ENCODE assay signal across 27 cellular contexts in the genomic region with DNA sequence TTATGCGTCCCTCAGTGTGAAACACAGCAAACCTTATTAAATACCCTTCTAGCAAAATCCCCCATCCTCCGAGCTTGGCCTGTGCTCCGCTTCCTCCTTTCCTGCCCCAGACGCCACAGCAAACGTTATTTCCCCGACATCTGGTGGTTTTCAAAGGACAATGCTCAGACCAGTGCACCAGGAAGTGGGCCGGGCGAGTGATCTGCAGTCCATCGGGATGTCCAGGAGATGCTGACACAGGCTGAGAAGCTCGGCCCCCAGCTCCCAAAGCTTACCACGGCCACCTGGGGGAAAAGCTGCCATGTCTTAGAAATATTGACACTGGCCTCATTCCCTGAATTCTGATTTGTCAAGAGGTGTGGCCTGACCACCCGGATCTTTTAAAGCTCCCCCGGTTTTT.
"Had no signal": no experiment of that assay in that cellular context is flagged by ENCODE, and none has a peak within 500 bp of the region (broad histone marks: within the 10 kb centered on the region; RNA-seq: fewer than 3 reads in every experiment).

No MANE protein-coding gene starts in this region.

- H3K27ac ChIP-seq: neural progenitor cell, neutrophil, pancreas, psoas muscle, right lobe of liver, sigmoid colon, suprapubic skin, testis, tibial artery, transverse colon, upper lobe of right lung, uterus had no signal

- H3K27me3 ChIP-seq: neural progenitor cell, neutrophil, pancreas, right lobe of liver, sigmoid colon, suprapubic skin, testis, tibial artery, transverse colon, upper lobe of right lung, uterus had no signal

- H2AFZ ChIP-seq: neural progenitor cell had no signal

- H3K4me3 ChIP-seq: neural progenitor cell, pancreas, psoas muscle, right lobe of liver, sigmoid colon, suprapubic skin, testis, tibial artery, transverse colon, upper lobe of right lung, uterus had no signal

- H3K36me3 ChIP-seq: neural progenitor cell, neutrophil, pancreas, right lobe of liver, sigmoid colon, suprapubic skin, tibial artery, transverse colon, upper lobe of right lung, uterus had no signal

- H3K9ac ChIP-seq: neural progenitor cell had no signal

- H3K4me2 ChIP-seq: neural progenitor cell had no signal

- H3K9me3 ChIP-seq: neutrophil, pancreas, psoas muscle, right lobe of liver, sigmoid colon, suprapubic skin, testis, tibial artery, transverse colon, upper lobe of right lung, uterus had no signal

- DNase-seq: naive thymus-derived CD4-positive, alpha-beta T cell; natural killer cell; nucleus accumbens; pancreas; psoas muscle; retina; right cardiac atrium; right lobe of liver; sigmoid colon; small intestine; stimulated activated CD4-positive, alpha-beta T cell treated with anti-CD3 and anti-CD28 coated beads, Interleukin-12 subunit alpha, Interleukin-12 subunit beta, amount 100 ng/mL, for 4 hours; stimulated activated CD4-positive, alpha-beta T cell treated with anti-CD3 and anti-CD28 coated beads, Interleukin-1b, Interleukin-23, amount 100 ng/mL, for 48 hours; stimulated activated CD4-positive, alpha-beta T cell treated with anti-CD3 and anti-CD28 coated beads, Interleukin-4, amount 100 ng/mL, for 1 hour; stimulated activated CD4-positive, alpha-beta T cell treated with anti-CD3 and anti-CD28 coated beads, Interleukin-4, amount 100 ng/mL, for 4 hours; stimulated activated CD8-positive, alpha-beta memory T cell treated with anti-CD3 and anti-CD28 coated beads, Interleukin-4, amount 100 ng/mL, for 48 hours; stimulated activated naive CD4-positive, alpha-beta T cell; stimulated activated naive CD8-positive, alpha-beta T cell treated with anti-CD3 and anti-CD28 coated beads, Interleukin-15, amount 100 ng/mL, for 72 hours; stimulated activated naive CD8-positive, alpha-beta T cell treated with anti-CD3 and anti-CD28 coated beads, Interleukin-15, Interleukin-2, amounts not matched to agents 100 U/mL and 50 U/mL, for 24 hours; substantia nigra; testis; transverse colon; upper lobe of right lung; uterus had no signal

- H3K4me1 ChIP-seq: neural progenitor cell, pancreas, psoas muscle, right lobe of liver, suprapubic skin, testis, tibial artery, transverse colon, upper lobe of right lung, uterus had no signal

- FAIRE-seq: pancreas, small intestine had no signal
